ENCODE assay signal across 14 cellular contexts in the genomic region with DNA sequence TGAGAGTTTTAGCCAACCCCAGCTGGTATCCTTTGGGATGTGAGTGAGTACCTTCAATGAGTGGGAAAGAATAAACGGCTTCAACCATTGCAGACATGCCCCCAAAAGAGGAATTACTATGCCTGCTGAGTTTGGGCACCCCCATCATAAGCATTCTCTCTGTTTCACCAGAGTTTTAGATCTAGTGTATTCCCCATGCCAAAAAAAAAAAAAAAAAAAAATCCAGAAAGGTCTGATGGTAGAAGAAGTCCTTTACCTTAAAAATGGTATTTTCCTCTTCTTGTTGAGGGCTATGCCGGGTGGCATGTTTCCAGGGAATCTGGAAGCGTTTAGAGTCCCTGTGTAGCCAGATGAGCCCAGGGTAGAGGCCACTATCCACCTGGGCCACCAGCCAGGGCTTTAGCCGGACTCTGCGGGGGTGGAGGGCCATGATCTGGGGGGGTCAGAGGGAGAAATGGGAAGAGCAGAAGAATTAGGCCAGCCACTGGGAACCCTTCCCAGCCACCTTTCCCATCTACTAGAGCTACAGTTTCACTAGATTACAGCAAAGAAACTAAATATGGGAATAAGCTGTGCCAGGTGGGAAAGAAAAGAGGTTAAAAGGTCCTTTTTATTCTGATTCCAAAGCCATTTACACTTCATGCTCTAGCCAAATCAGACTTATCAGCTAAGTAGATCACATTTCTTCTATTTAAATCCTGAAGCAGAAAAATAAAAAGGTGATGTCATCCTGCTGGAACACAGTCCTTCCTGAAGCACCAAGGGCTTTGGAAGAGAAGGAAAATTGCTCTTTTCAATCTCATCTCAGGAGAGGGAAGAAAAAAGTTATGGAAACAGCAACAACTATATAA. TPM values are rescaled to one million over a fixed set of nuclear protein-coding genes. Genes with fewer than 3 reads are reported as not detected.
DNase-seq lines count a peak whose midpoint lies in the region; ATAC-seq and TF ChIP-seq lines count a peak whose summit lies in the region.
"Had no signal": no experiment of that assay in that cellular context is flagged by ENCODE, and none has a peak within 500 bp of the region (broad histone marks: within the 10 kb centered on the region; RNA-seq: fewer than 3 reads in every experiment).

No MANE protein-coding gene starts in this region.

- TF ChIP-seq EP300 in sigmoid colon (IDR thresholded peaks at IDR 0.05), result no peak

- CTCF ChIA-PET in HEK293 (lab: Yijun Ruan, JAX), result interaction anchor here (0.6 to 6.5 kb wide), 7 partner anchors 15 to 221 kb away, joined by 3 to 49 read pairs (median 3); no protein-coding TSS in a partner anchor

- H3K27ac ChIP-seq in HEK293 (ENCODE audit: extremely low read depth, low read depth, low read length) (peak overlapping the region; percentile 39; the same call in 1 of the 2 replicates), left ventricle myocardium inferior (replicated peaks) (peak overlapping the region; percentile 88), sigmoid colon (no peak overlapping the region)
- H3K27ac ChIP-seq: PC-9 had no signal

- TF ChIP-seq POLR2A in sigmoid colon (IDR thresholded peaks at IDR 0.05), result no peak

- DNase-seq in astrocyte of the hippocampus (ENCODE audit: low read depth, low spot score) (peak; percentile 23), left ventricle myocardium inferior (peak; percentile 42), sigmoid colon (peak; percentile 67), CD1c-positive myeloid dendritic cell (ENCODE audit: extremely low spot score) (no peak)
- DNase-seq in activated CD4-positive, alpha-beta T cell treated with anti-CD3 and anti-CD28 coated beads for 48 hours, result no peak
- no peak for DNase-seq in stimulated activated CD4-positive, alpha-beta T cell treated with anti-CD3 and anti-CD28 coated beads, Interleukin-2, amount 100 ng/mL, for 48 hours
- DNase-seq: DND-41; HCEC 1CT; posterior cingulate gyrus; stimulated activated CD4-positive, alpha-beta T cell treated with anti-CD3 and anti-CD28 coated beads, Interleukin-2, amount 100 ng/mL, for 24 hours had no signal

- H3K36me3 ChIP-seq in HEK293 (ENCODE audit: control insufficient read depth in 2 of 2, insufficient read depth in 1 of 2, low read length in 2 of 2), result no peaks in the 10 kb centered on the region
- H3K36me3 ChIP-seq in left ventricle myocardium inferior, result no peaks in the 10 kb centered on the region
- H3K36me3 ChIP-seq in sigmoid colon, result no peaks in the 10 kb centered on the region

- H3K9me3 ChIP-seq in HEK293 (ENCODE audit: control insufficient read depth, insufficient read depth, low read depth, low read length) (no peaks in the 10 kb centered on the region), left ventricle myocardium inferior (replicated peaks) (no peaks in the 10 kb centered on the region), sigmoid colon (no peaks in the 10 kb centered on the region)

- H3K4me1 ChIP-seq in HEK293 (ENCODE audit: control insufficient read depth, insufficient read depth, low read length) (peaks cover 11% of the 10 kb centered on the region; the same call in 1 of the 2 replicates), left ventricle myocardium inferior (peaks cover 44% of the 10 kb centered on the region), sigmoid colon (peaks cover 0 to 6% (median 5%) of the 10 kb centered on the region in 4 donors)

- intact Hi-C loops in left ventricle myocardium inferior (cut with micrococcal nuclease) (no loop called here), sigmoid colon (cut with DNase I) (no loop called here)

- no peak overlapping the region for H3K4me3 ChIP-seq in HEK293 (ENCODE audit: low read depth, low read length)
- H3K4me3 ChIP-seq in left ventricle myocardium inferior, result peak overlapping the region; percentile 63
- no peak overlapping the region for H3K4me3 ChIP-seq in sigmoid colon
- H3K4me3 ChIP-seq: PC-9 had no signal

- no peak for ATAC-seq in GM21447 (IDR thresholded peaks at IDR 0.05; ENCODE audit: unreplicated experiment)
- ATAC-seq: activated T-helper 17 cell treated with anti-CD3 and anti-CD28 coated beads, Interleukin-2, amount 50 U/mL, for 72 hours had no signal

- H3K27me3 ChIP-seq in left ventricle myocardium inferior (ENCODE audit: low read depth) (no peaks in the 10 kb centered on the region), sigmoid colon (peaks cover 0 to 4% (median 0%) of the 10 kb centered on the region in 3 donors)

- TF ChIP-seq CTCF in HEK293 (tag by site-specific recombination; IDR thresholded peaks at IDR 0.05) (no peak), left ventricle myocardium inferior (IDR thresholded peaks at IDR 0.05; ENCODE audit: borderline replicate concordance) (no peak), sigmoid colon (IDR thresholded peaks at IDR 0.05) (no peak)

- POLR2A ChIA-PET in HEK293 (lab: Yijun Ruan, JAX), result interaction anchor here (2.4 to 2.5 kb wide), 2 partner anchors 17 to 26 kb away, joined by 6 to 12 read pairs; partner anchors contain the start of genes C1orf74 and UTP25

- 88 to 91% methylated on average over 5 of the region's 5 CpGs for WGBS in sigmoid colon, 2 donors

TF ChIP-seq in HEK293, 187 proteins besides CTCF, POLR2A, EP300 and RAD21 (continues in another document):
- TF ChIP-seq ZBTB17 (tag by site-specific recombination; IDR thresholded peaks at IDR 0.05) (0 out of 2 replicates have a peak, but pooled peaks have one; percentile 21), SP7 (tag by site-specific recombination; IDR thresholded peaks at IDR 0.05) (0 out of 2 replicates have a peak, but pooled peaks have one; percentile 20), ZNF629 (tag by site-specific recombination; IDR thresholded peaks at IDR 0.05) (peak; percentile 64), PRDM6 (tag by site-specific recombination; IDR thresholded peaks at IDR 0.05) (peak; percentile 75), ZXDB (tag by site-specific recombination; IDR thresholded peaks at IDR 0.05) (peak; percentile 26; the same call in 1 of the 2 replicates)
- TF ChIP-seq, protein P1, sequence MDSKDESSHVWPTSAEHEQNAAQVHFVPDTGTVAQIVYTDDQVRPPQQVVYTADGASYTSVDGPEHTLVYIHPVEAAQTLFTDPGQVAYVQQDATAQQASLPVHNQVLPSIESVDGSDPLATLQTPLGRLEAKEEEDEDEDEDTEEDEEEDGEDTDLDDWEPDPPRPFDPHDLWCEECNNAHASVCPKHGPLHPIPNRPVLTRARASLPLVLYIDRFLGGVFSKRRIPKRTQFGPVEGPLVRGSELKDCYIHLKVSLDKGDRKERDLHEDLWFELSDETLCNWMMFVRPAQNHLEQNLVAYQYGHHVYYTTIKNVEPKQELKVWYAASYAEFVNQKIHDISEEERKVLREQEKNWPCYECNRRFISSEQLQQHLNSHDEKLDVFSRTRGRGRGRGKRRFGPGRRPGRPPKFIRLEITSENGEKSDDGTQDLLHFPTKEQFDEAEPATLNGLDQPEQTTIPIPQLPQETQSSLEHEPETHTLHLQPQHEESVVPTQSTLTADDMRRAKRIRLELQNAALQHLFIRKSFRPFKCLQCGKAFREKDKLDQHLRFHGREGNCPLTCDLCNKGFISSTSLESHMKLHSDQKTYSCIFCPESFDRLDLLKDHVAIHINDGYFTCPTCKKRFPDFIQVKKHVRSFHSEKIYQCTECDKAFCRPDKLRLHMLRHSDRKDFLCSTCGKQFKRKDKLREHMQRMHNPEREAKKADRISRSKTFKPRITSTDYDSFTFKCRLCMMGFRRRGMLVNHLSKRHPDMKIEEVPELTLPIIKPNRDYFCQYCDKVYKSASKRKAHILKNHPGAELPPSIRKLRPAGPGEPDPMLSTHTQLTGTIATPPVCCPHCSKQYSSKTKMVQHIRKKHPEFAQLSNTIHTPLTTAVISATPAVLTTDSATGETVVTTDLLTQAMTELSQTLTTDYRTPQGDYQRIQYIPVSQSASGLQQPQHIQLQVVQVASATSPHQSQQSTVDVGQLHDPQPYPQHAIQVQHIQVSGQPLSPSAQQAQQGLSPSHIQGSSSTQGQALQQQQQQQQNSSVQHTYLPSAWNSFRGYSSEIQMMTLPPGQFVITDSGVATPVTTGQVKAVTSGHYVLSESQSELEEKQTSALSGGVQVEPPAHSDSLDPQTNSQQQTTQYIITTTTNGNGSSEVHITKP (tag by site-specific recombination; IDR thresholded peaks at IDR 0.05), result peak; percentile 95
- TF ChIP-seq, protein P2, sequence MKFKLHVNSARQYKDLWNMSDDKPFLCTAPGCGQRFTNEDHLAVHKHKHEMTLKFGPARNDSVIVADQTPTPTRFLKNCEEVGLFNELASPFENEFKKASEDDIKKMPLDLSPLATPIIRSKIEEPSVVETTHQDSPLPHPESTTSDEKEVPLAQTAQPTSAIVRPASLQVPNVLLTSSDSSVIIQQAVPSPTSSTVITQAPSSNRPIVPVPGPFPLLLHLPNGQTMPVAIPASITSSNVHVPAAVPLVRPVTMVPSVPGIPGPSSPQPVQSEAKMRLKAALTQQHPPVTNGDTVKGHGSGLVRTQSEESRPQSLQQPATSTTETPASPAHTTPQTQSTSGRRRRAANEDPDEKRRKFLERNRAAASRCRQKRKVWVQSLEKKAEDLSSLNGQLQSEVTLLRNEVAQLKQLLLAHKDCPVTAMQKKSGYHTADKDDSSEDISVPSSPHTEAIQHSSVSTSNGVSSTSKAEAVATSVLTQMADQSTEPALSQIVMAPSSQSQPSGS (tag by site-specific recombination; IDR thresholded peaks at IDR 0.05; ENCODE audit: low read depth), result peak; percentile 92

RNA-seq across cellular contexts. Expression of gene IRF6, which starts 4.7 kb away (rescaled TPM):
- total RNA-seq in left ventricle myocardium inferior (43.3 TPM), sigmoid colon (1 to 10 TPM in 1 of 4 donors, under 1 TPM in 3; 0.28 to 1.1 (median 0.37) TPM)
- 10 to 100 TPM; 29.0 to 58.5 (median 51.1) TPM for polyA plus RNA-seq in sigmoid colon

RNA-seq across cellular contexts. Expression of gene C1orf74, which starts 16.9 kb away (rescaled TPM):
- 1.9 TPM for total RNA-seq in left ventricle myocardium inferior
- 1 to 10 TPM in 1 of 4 donors, under 1 TPM in 3; 0.28 to 1.4 (median 0.60) TPM for total RNA-seq in sigmoid colon
- polyA plus RNA-seq in sigmoid colon, result 1 to 10 TPM; 1.2 to 1.8 (median 1.4) TPM

RNA-seq across cellular contexts. Expression of gene UTP25, which starts 26.6 kb away (rescaled TPM):
- 2.4 TPM for total RNA-seq in left ventricle myocardium inferior
- total RNA-seq in sigmoid colon, result 1 to 10 TPM; 5.7 to 8.6 (median 6.9) TPM
- 1 to 10 TPM; 1.2 to 3.7 (median 1.6) TPM for polyA plus RNA-seq in sigmoid colon

RNA-seq across cellular contexts. Expression of gene TRAF3IP3, which starts 45.4 kb away (rescaled TPM):
- total RNA-seq in left ventricle myocardium inferior (1.2 TPM), sigmoid colon (1 to 10 TPM; 1.1 to 2.7 (median 1.4) TPM)
- 10 to 100 TPM in 1 of 3 donors, 1 to 10 TPM in 2; 1.2 to 43.7 (median 1.8) TPM for polyA plus RNA-seq in sigmoid colon
- total RNA-seq: PC-9 had no signal

Comparison
In these comparisons a context has a peak if more than half of its experiments do, and no peak if none do; other contexts are left out.
1. H3K27ac ChIP-seq: peak in HEK293 (single experiment) and left ventricle myocardium inferior (single experiment); none in sigmoid colon (0 of 4).
2. DNase-seq: peak in astrocyte of the hippocampus (single experiment), left ventricle myocardium inferior (single experiment) and sigmoid colon (single experiment); none in activated CD4-positive, alpha-beta T cell treated with anti-CD3 and anti-CD28 coated beads for 48 hours (single experiment), stimulated activated CD4-positive, alpha-beta T cell treated with anti-CD3 and anti-CD28 coated beads, Interleukin-2, amount 100 ng/mL, for 48 hours (0 of 2) and CD1c-positive myeloid dendritic cell (single experiment).
3. RNA of gene IRF6, which starts 4.7 kb away (total RNA-seq): 43.3 TPM in left ventricle myocardium inferior (single experiment); 0.28 to 1.1 TPM in sigmoid colon; every median in the first group is over 10 times any median in the second.